33 cellular contexts compared by ENCODE assay signal in genomic region chr11:101721270-101721669, GRCh38.
DNase-seq lines count a peak whose midpoint lies in the region; ATAC-seq, FAIRE-seq and TF ChIP-seq lines count a peak whose summit lies in the region.
"Had no signal": no experiment of that assay in that cellular context is flagged by ENCODE, and none has a peak within 500 bp of the region (broad histone marks: within the 10 kb centered on the region; RNA-seq: fewer than 3 reads in every experiment).

No MANE protein-coding gene starts in this region.

- no peaks in the 10 kb centered on the region for H3K27me3 Mint-ChIP-seq in astrocyte (ENCODE audit: low read depth, unreplicated experiment)
- H3K27me3 Mint-ChIP-seq: activated CD4-positive, alpha-beta memory T cell treated with anti-CD3 and anti-CD28 coated beads for 36 hours; stimulated activated naive CD8-positive, alpha-beta T cell treated with anti-CD3 and anti-CD28 coated beads, Interleukin-15, amount 100 ng/mL, for 72 hours had no signal

- no peaks in the 10 kb centered on the region for H3K27me3 ChIP-seq in astrocyte (ENCODE audit: insufficient read depth, low read length)
- no peaks in the 10 kb centered on the region for H3K27me3 ChIP-seq in upper lobe of right lung
- H3K27me3 ChIP-seq: body of pancreas, Peyer's patch, spleen had no signal

- peak; percentile 64 for ATAC-seq in upper lobe of right lung
- ATAC-seq: body of pancreas; HepG2; left ventricle myocardium superior; right cardiac atrium; stimulated activated naive CD8-positive, alpha-beta T cell treated with anti-CD3 and anti-CD28 coated beads, Interleukin-15, amount 100 ng/mL, for 72 hours had no signal

- H3K9ac ChIP-seq in astrocyte (ENCODE audit: low read length) = no peak overlapping the region
- H3K9ac ChIP-seq: parathyroid adenoma had no signal

- no peak for TF ChIP-seq CTCF in astrocyte (IDR thresholded peaks at IDR 0.05; ENCODE audit: insufficient read depth, low read depth, low read length)
- TF ChIP-seq CTCF in fibroblast of mammary gland (conservative IDR thresholded peaks at IDR 0.05; ENCODE audit: control insufficient read depth, insufficient read depth, low read depth, low read length) = no peak
- TF ChIP-seq CTCF in upper lobe of right lung (IDR thresholded peaks at IDR 0.05) = no peak

- H4K20me1 ChIP-seq in astrocyte (ENCODE audit: insufficient read depth, low read length) = no peaks in the 10 kb centered on the region

- FAIRE-seq in astrocyte (lab: Jason Lieb, UNC) = no peak
- FAIRE-seq: endometrium, HepG2 had no signal

- no peak overlapping the region for H3K4me2 ChIP-seq in astrocyte (ENCODE audit: low read length)

- DNase-seq in M059J (ENCODE audit: low read depth) (peak; percentile 47), astrocyte (ENCODE audit: low read depth) (peak; percentile 2), fibroblast of mammary gland (ENCODE audit: low read depth) (peak; percentile 10), upper lobe of right lung (no peak), activated T-cell treated with anti-CD3 and anti-CD28 coated beads for 4 hours (no peak), NCI-H345 treated with DMSO at 0.1 percent for 48 hours (lab: John Stamatoyannopoulos, UW; ENCODE audit: unreplicated experiment) (no peak), NCI-H128 (lab: John Stamatoyannopoulos, UW; ENCODE audit: unreplicated experiment) (no peak)
- DNase-seq: activated CD4-positive, alpha-beta memory T cell treated with anti-CD3 and anti-CD28 coated beads for 36 hours; activated CD4-positive, alpha-beta T cell treated with anti-CD3 and anti-CD28 coated beads for 1 hour; activated naive CD4-positive, alpha-beta T cell treated with Interleukin-2 at 50 U/mL for 16 hours; body of pancreas; COR-L47; DND-41; GF-D8; HCEC 1CT; head of caudate nucleus; islet precursor cell; Karpas-422; left ventricle myocardium superior; NCI-H1694; NCI-H2171 treated with DMSO at 0.1 percent for 48 hours; NCI-H526; Peyer's patch; right cardiac atrium; SIG-M5; spleen; stimulated activated CD4-positive, alpha-beta T cell treated with anti-CD3 and anti-CD28 coated beads, Interleukin-2, amount 100 ng/mL, for 24 hours; stimulated activated naive CD8-positive, alpha-beta T cell treated with anti-CD3 and anti-CD28 coated beads, Interleukin-15, amount 100 ng/mL, for 72 hours had no signal

- intact Hi-C loops in upper lobe of right lung (cut with DNase I) = no loop called here

- no peaks in the 10 kb centered on the region for H3K9me3 ChIP-seq in astrocyte (ENCODE audit: insufficient read depth, low read depth, low read length)
- H3K9me3 ChIP-seq in upper lobe of right lung = no peaks in the 10 kb centered on the region
- H3K9me3 ChIP-seq: body of pancreas, Peyer's patch, spleen had no signal

- H3K36me3 ChIP-seq in astrocyte (ENCODE audit: insufficient read depth, low read length) = no peaks in the 10 kb centered on the region
- no peaks in the 10 kb centered on the region for H3K36me3 ChIP-seq in upper lobe of right lung
- H3K36me3 ChIP-seq: Peyer's patch, spleen had no signal

- no peaks in the 10 kb centered on the region for H3K36me3 Mint-ChIP-seq in astrocyte (ENCODE audit: low read depth, unreplicated experiment)
- H3K36me3 Mint-ChIP-seq: activated CD4-positive, alpha-beta memory T cell treated with anti-CD3 and anti-CD28 coated beads for 36 hours had no signal

- H3K9me3 Mint-ChIP-seq in astrocyte (ENCODE audit: unreplicated experiment) = no peaks in the 10 kb centered on the region
- H3K9me3 Mint-ChIP-seq: activated CD4-positive, alpha-beta memory T cell treated with anti-CD3 and anti-CD28 coated beads for 36 hours; activated T-helper 1 cell treated with anti-CD3 and anti-CD28 coated beads, Interleukin-12 subunit alpha, Interleukin-12 subunit beta, Interleukin-2, Interleukin-4 antibody, amounts not matched to agents 30 ng/mL and 10 ng/mL and 1 ng/mL, durations not matched to agents 14 hours and 24 hours and 36 hours had no signal

- no peaks in the 10 kb centered on the region for H3K79me2 ChIP-seq in astrocyte (ENCODE audit: insufficient read depth, low read length)
- H3K79me2 ChIP-seq: parathyroid adenoma had no signal

- H3K4me3 ChIP-seq in astrocyte (ENCODE audit: insufficient read depth, low read depth, low read length) = no peak overlapping the region
- H3K4me3 ChIP-seq in fibroblast of mammary gland (ENCODE audit: control insufficient read depth, low read depth, low read length) = no peak overlapping the region
- H3K4me3 ChIP-seq in upper lobe of right lung = no peak overlapping the region
- H3K4me3 ChIP-seq: body of pancreas, Peyer's patch, spleen had no signal

- no peaks in the 10 kb centered on the region for H3K4me1 ChIP-seq in astrocyte (ENCODE audit: insufficient read depth, low read length)
- H3K4me1 ChIP-seq in upper lobe of right lung = no peaks in the 10 kb centered on the region
- H3K4me1 ChIP-seq: body of pancreas, parathyroid adenoma, Peyer's patch, spleen had no signal

- no peak overlapping the region for H2AFZ ChIP-seq in astrocyte (ENCODE audit: low read depth, low read length)
- H2AFZ ChIP-seq: parathyroid adenoma had no signal

- H3K27ac Mint-ChIP-seq in astrocyte (ENCODE audit: unreplicated experiment) = no peak overlapping the region
- H3K27ac Mint-ChIP-seq: activated CD4-positive, alpha-beta memory T cell treated with anti-CD3 and anti-CD28 coated beads for 36 hours; activated T-helper 1 cell treated with anti-CD3 and anti-CD28 coated beads, Interleukin-12 subunit alpha, Interleukin-12 subunit beta, Interleukin-2, Interleukin-4 antibody, amounts not matched to agents 30 ng/mL and 10 ng/mL and 1 ng/mL, durations not matched to agents 14 hours and 24 hours and 36 hours had no signal

- H3K4me1 Mint-ChIP-seq in astrocyte (ENCODE audit: low read depth, unreplicated experiment) = no peaks in the 10 kb centered on the region
- H3K4me1 Mint-ChIP-seq: stimulated activated naive CD8-positive, alpha-beta T cell treated with anti-CD3 and anti-CD28 coated beads, Interleukin-15, amount 100 ng/mL, for 72 hours had no signal

- H3K4me3 Mint-ChIP-seq in astrocyte (ENCODE audit: unreplicated experiment) = no peak overlapping the region
- H3K4me3 Mint-ChIP-seq: activated CD4-positive, alpha-beta memory T cell treated with anti-CD3 and anti-CD28 coated beads for 36 hours; activated T-helper 1 cell treated with anti-CD3 and anti-CD28 coated beads, Interleukin-12 subunit alpha, Interleukin-12 subunit beta, Interleukin-2, Interleukin-4 antibody, amounts not matched to agents 30 ng/mL and 10 ng/mL and 1 ng/mL, durations not matched to agents 14 hours and 24 hours and 36 hours; stimulated activated naive CD8-positive, alpha-beta T cell treated with anti-CD3 and anti-CD28 coated beads, Interleukin-15, amount 100 ng/mL, for 72 hours had no signal

- H3K27ac ChIP-seq in astrocyte (ENCODE audit: low read depth, low read length) = no peak overlapping the region
- H3K27ac ChIP-seq in upper lobe of right lung = no peak overlapping the region
- H3K27ac ChIP-seq: body of pancreas, C4-2B, parathyroid adenoma, Peyer's patch, spleen had no signal

Comparison
In these comparisons a context has a peak if more than half of its experiments do, and no peak if none do; other contexts are left out.
1. DNase-seq: peak in M059J (single experiment), astrocyte (single experiment) and fibroblast of mammary gland (single experiment); none in upper lobe of right lung (single experiment), activated T-cell treated with anti-CD3 and anti-CD28 coated beads for 4 hours (single experiment), NCI-H345 treated with DMSO at 0.1 percent for 48 hours (single experiment) and NCI-H128 (single experiment).